Comparison of ENCODE assay signal across 9 cellular contexts in the genomic region with DNA sequence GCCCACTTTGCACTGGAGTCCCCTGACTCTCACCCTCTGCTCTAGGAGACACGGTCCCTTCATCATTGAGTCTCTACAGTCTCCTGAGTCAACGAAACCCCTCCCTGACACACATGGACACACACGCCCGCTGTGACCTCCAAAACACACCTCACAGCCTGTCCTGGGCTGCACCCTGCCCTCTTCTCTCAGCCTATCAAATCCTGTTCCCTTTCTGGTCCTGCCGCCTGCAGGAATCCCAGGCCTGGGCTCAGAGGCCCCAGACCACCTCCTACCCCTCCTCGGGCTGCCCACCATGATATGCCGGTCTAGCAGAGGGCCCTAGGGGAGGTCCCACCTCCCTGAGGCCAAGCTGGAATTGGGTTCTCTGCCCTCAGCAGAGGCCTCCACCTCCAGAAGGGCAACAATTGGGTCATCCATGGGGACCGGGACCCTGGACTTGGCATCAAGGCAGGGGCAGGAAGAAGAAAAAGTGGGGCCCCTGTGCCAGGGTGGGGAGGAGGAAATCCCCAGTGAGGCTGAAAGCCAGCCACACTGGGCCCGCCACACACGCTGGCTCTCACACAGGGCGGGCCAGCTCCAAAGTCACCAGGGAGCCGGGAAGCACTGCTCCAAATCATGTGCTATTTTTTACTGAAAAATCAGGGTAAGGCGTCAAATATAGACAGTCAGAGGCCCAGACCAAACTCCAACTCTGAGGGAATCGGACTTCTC. TPM values are rescaled to one million over a fixed set of nuclear protein-coding genes. Genes with fewer than 3 reads are reported as not detected.
DNase-seq lines count a peak whose midpoint lies in the region; ATAC-seq, FAIRE-seq and TF ChIP-seq lines count a peak whose summit lies in the region.
"Had no signal": no experiment of that assay in that cellular context is flagged by ENCODE, and none has a peak within 500 bp of the region (broad histone marks: within the 10 kb centered on the region; RNA-seq: fewer than 3 reads in every experiment).

No MANE protein-coding gene starts in this region.

- H3K4me3 ChIP-seq in GM12878 (peak overlapping the region; percentile 95), lung (peak overlapping the region; percentile 15), tibial artery (peak overlapping the region; percentile 74 to 84)

- H4K20me1 ChIP-seq in GM12878 (ENCODE audit: control insufficient read depth, insufficient read depth): peaks cover 6% of the 10 kb centered on the region

- H3K9me3 Mint-ChIP-seq in activated CD4-positive, alpha-beta T cell treated with anti-CD3 and anti-CD28 coated beads, Interleukin-2, amount 10 ng/mL, durations not matched to agents 24 days and 14 days: no peaks in the 10 kb centered on the region

- peak; percentile 9; the same call in 1 of the 2 replicates for TF ChIP-seq POLR2A in GM12878 (IDR thresholded peaks at IDR 0.05; ENCODE audit: low read depth, low read length)

- in situ Hi-C loops in GM12878 (cut with MboI): no loop called here

- H3K27me3 Mint-ChIP-seq in activated CD4-positive, alpha-beta T cell treated with anti-CD3 and anti-CD28 coated beads, Interleukin-2, amount 10 ng/mL, durations not matched to agents 24 days and 14 days: no peaks in the 10 kb centered on the region

- no peak for FAIRE-seq in GM12878 (lab: Jason Lieb, UNC)

- H3K4me2 ChIP-seq in GM12878 (ENCODE audit: control insufficient read depth, insufficient read depth): peak overlapping the region; percentile 96

- H3K9ac ChIP-seq in GM12878 (ENCODE audit: control insufficient read depth, insufficient read depth, low read length): peak overlapping the region; percentile 92

- no TSS peak for BruUV-seq in GM12878 (replicated peaks; lab: Mats Ljungman, UMichigan)

- H2AFZ ChIP-seq in GM12878 (ENCODE audit: control insufficient read depth, low read depth, low read length): no peak overlapping the region

- SMC1A ChIA-PET in GM12878 (lab: Charles Lee; ENCODE audit: uncharacterized antibody, unreplicated experiment): interaction anchor here (1.3 to 3.4 kb wide), 7 partner anchors 8 to 53 kb away, joined by 3 to 15 read pairs (median 5); partner anchors contain the start of gene PDK2

- 1% methylated on average over 14 of the region's 14 CpGs for WGBS in GM12878 (ENCODE audit: insufficient coverage, insufficient replicate concordance, low lambda C conversion rate, missing lambda C conversion rate)
- 38 to 47% methylated on average over 14 of the region's 14 CpGs for WGBS in lung, 2 donors

- H3K4me1 ChIP-seq in GM12878 (ENCODE audit: control insufficient read depth, insufficient read depth, low read length) (peaks cover 44% of the 10 kb centered on the region), lung (ENCODE audit: control insufficient read depth in 2 of 2, insufficient read depth in 2 of 2, low read length in 2 of 2) (peaks cover 11 to 22% of the 10 kb centered on the region in 2 donors), tibial artery (peaks cover 0 to 60% (median 38%) of the 10 kb centered on the region in 4 donors)

- CTCF ChIA-PET in GM12878 (lab: Yijun Ruan, JAX): interaction anchor here (0.7 to 9.3 kb wide), 10 partner anchors 8 to 53 kb away, joined by 3 to 99 read pairs (median 4); partner anchors contain the start of gene PDK2

- peak overlapping the region; percentile 96 for H3K27ac Mint-ChIP-seq in activated CD4-positive, alpha-beta T cell treated with anti-CD3 and anti-CD28 coated beads, Interleukin-2, amount 10 ng/mL, durations not matched to agents 24 days and 14 days

- peaks cover 59% of the 10 kb centered on the region for H3K4me1 Mint-ChIP-seq in activated CD4-positive, alpha-beta T cell treated with anti-CD3 and anti-CD28 coated beads, Interleukin-2, amount 10 ng/mL, durations not matched to agents 24 days and 14 days

- H3K9me3 ChIP-seq in GM12878 (replicated peaks; ENCODE audit: control insufficient read depth, insufficient read depth, low read length) (no peaks in the 10 kb centered on the region), lung (ENCODE audit: control insufficient read depth in 2 of 2, insufficient read depth in 1 of 2, low read length in 1 of 2) (no peaks in the 10 kb centered on the region), tibial artery (no peaks in the 10 kb centered on the region)

- H3K36me3 ChIP-seq in GM12878 (ENCODE audit: control insufficient read depth in 2 of 2, insufficient read depth in 2 of 2, low read length in 1 of 2) (peaks cover 22 to 30% of the 10 kb centered on the region in 2 experiments), lung (ENCODE audit: control insufficient read depth in 2 of 2, insufficient read depth in 2 of 2, low read length in 2 of 2) (peaks cover 0 to 40% of the 10 kb centered on the region in 2 donors), tibial artery (peaks cover 28 to 40% (median 33%) of the 10 kb centered on the region in 3 donors)

- TF ChIP-seq RAD21 in GM12878 (IDR thresholded peaks at IDR 0.05; ENCODE audit: insufficient read depth, low read depth, low read length): no peak

- H3K27ac ChIP-seq in GM12878 (ENCODE audit: control insufficient read depth, insufficient read depth) (peak overlapping the region; percentile 89), lung (ENCODE audit: low read depth in 1 of 2, low read length in 1 of 2) (peak overlapping the region; percentile 41 to 71), tibial artery (peak overlapping the region; percentile 91 to 93)

- peaks cover 90% of the 10 kb centered on the region for H3K79me2 ChIP-seq in GM12878 (ENCODE audit: control insufficient read depth, insufficient read depth, low read length)

- H3K36me3 Mint-ChIP-seq in activated CD4-positive, alpha-beta T cell treated with anti-CD3 and anti-CD28 coated beads, Interleukin-2, amount 10 ng/mL, durations not matched to agents 24 days and 14 days (ENCODE audit: low read depth): peaks cover 50% of the 10 kb centered on the region

- POLR2A ChIA-PET in GM12878 (lab: Charles Lee): interaction anchor here (0.5 to 2.5 kb wide), 8 partner anchors 8 to 570 kb away, joined by 3 to 7 read pairs (median 4); no protein-coding TSS in a partner anchor

- H3K27me3 ChIP-seq in GM12878 (replicated peaks in 1 of 2; ENCODE audit: control insufficient read depth in 2 of 2, insufficient read depth in 2 of 2, low read length in 1 of 2) (no peaks in the 10 kb centered on the region), lung (ENCODE audit: control insufficient read depth, insufficient read depth) (no peaks in the 10 kb centered on the region), tibial artery (no peaks in the 10 kb centered on the region)

- no peak for TF ChIP-seq CTCF in GM12878 (IDR thresholded peaks at IDR 0.05 in 2 of 3, conservative IDR thresholded peaks at IDR 0.05 in 1 of 3; ENCODE audit: control insufficient read depth in 2 of 3, extremely low read depth in 1 of 3, insufficient read depth in 1 of 3, low read depth in 3 of 3, low read length in 3 of 3)
- no peak for TF ChIP-seq CTCF in lung (IDR thresholded peaks at IDR 0.05; ENCODE audit: control extremely low read depth, extremely low read depth)
- TF ChIP-seq CTCF in tibial artery (IDR thresholded peaks at IDR 0.05): no peak

- intact Hi-C loops in activated CD4-positive, alpha-beta T cell treated with anti-CD3 and anti-CD28 coated beads, Interleukin-2, amount 10 ng/mL, durations not matched to agents 24 days and 14 days (cut with micrococcal nuclease): no loop called here
- intact Hi-C loops in GM12878 (cut with micrococcal nuclease; ENCODE audit: unreplicated experiment): loop anchor here (5.0 kb wide), 1 partner anchor 50 kb away; the partner anchor contains the start of gene PDK2
- intact Hi-C loops in tibial artery (cut with DNase I; ENCODE audit: low total_unique reads): no loop called here

- peak overlapping the region; percentile 92 for H3K4me3 Mint-ChIP-seq in activated CD4-positive, alpha-beta T cell treated with anti-CD3 and anti-CD28 coated beads, Interleukin-2, amount 10 ng/mL, durations not matched to agents 24 days and 14 days

- DNase-seq in activated CD4-positive, alpha-beta T cell treated with anti-CD3 and anti-CD28 coated beads, Interleukin-2, amount 10 ng/mL, durations not matched to agents 24 days and 14 days: no peak
- DNase-seq in activated CD4-positive, alpha-beta T cell treated with anti-CD3 and anti-CD28 coated beads for 48 hours: no peak
- DNase-seq in GM12878 (ENCODE audit: low read depth, low spot score): no peak
- no peak for DNase-seq in lung (ENCODE audit: low spot score)
- peak; percentile 71 to 89 for DNase-seq in tibial artery
- no peak for DNase-seq in NCI-H1417 treated with DMSO at 0.1 percent for 48 hours (lab: John Stamatoyannopoulos, UW)
- DNase-seq in stimulated activated CD4-positive, alpha-beta T cell treated with anti-CD3 and anti-CD28 coated beads, Interleukin-4, amount 100 ng/mL, for 24 hours: no peak
- DNase-seq: AML-193 had no signal

- ATAC-seq in GM12878: 0 out of 3 replicates have a peak, but pooled peaks have one; percentile 2
- no peak for ATAC-seq in lung (ENCODE audit: insufficient read depth, low FRiP score)
- no peak for ATAC-seq in HG03196 (IDR thresholded peaks at IDR 0.05; ENCODE audit: unreplicated experiment)

- RAD21 ChIA-PET in GM12878 (lab: Charles Lee; ENCODE audit: unreplicated experiment): interaction anchor here (0.7 to 2.9 kb wide), 6 partner anchors 11 to 51 kb away, joined by 3 to 19 read pairs (median 4); partner anchors contain the start of gene SGCA

- TF ChIP-seq EP300 in GM12878 (IDR thresholded peaks at IDR 0.05; ENCODE audit: borderline replicate concordance in 1 of 2, control insufficient read depth in 1 of 2, low read depth in 2 of 2, low read length in 2 of 2): no peak

RNA-seq across cellular contexts. Expression of gene PPP1R9B, which starts 3.4 kb away (rescaled TPM):
- total RNA-seq in activated CD4-positive, alpha-beta T cell treated with anti-CD3 and anti-CD28 coated beads, Interleukin-2, amount 10 ng/mL, durations not matched to agents 24 days and 14 days: 90.1 and 91.3 TPM in 2 replicates
- total RNA-seq in GM12878 (2013; cell fraction: nucleolus; rRNA removed): 55.7 and 68.4 TPM in 2 replicates
- total RNA-seq in GM12878 (2014; rRNA removed) (59.9 and 62.9 TPM in 2 replicates), GM12878 (2014; rRNA removed; fragmentation: Illumina TruSeq; extraction: Trizol) (35.9 and 39.6 TPM in 2 replicates), GM12878 (2021) (103 and 107 TPM in 2 replicates), lung (10 to 100 TPM; 31.7 to 77.4 TPM)
- polyA plus RNA-seq in GM12878 (2011; ENCODE audit: low read depth): 21.7 TPM
- polyA plus RNA-seq in GM12878 (2011; rRNA removed) (30.2 and 44.4 TPM in 2 replicates), GM12878 (2014; fragmentation: Illumina TruSeq; extraction: Trizol) (17.9 and 35.4 TPM in 2 replicates), GM12878 (2014; fragmentation: Nextera tagmentation; extraction: Ambion mirVana) (under 1 TPM; 0.20 to 0.45 TPM), GM12878 (2014; rRNA removed) (52.0 and 58.7 TPM in 2 replicates), GM12878 (2016; fragmentation: Nextera tagmentation; extraction: Ambion mirVana) (1 to 10 TPM; 1.8 to 2.3 TPM), lung (10 to 100 TPM; 38.1 to 61.5 TPM)
- polyA plus RNA-seq in GM12878 (2011; cell fraction: cytosol; rRNA removed): 39.3 and 43.6 TPM in 2 replicates
- 75.0 and 144 TPM in 2 replicates for polyA plus RNA-seq in GM12878 (2011; cell fraction: nucleus; rRNA removed)
- polyA plus RNA-seq in GM12878 (2012): 54.8 and 64.1 TPM in 2 replicates
- polyA minus RNA-seq in GM12878 (2011; rRNA and poly(A)+ RNA removed): 38.4 and 59.7 TPM in 2 replicates
- 36.3 and 36.8 TPM in 2 replicates for polyA minus RNA-seq in GM12878 (2011; cell fraction: cytosol; rRNA and poly(A)+ RNA removed)
- 12.3 and 46.2 TPM in 2 replicates for polyA minus RNA-seq in GM12878 (2011; cell fraction: nucleus; rRNA and poly(A)+ RNA removed)

RNA-seq across cellular contexts. Expression of gene SAMD14, which starts 17.1 kb away (rescaled TPM):
- total RNA-seq in activated CD4-positive, alpha-beta T cell treated with anti-CD3 and anti-CD28 coated beads, Interleukin-2, amount 10 ng/mL, durations not matched to agents 24 days and 14 days: 1.0 and 1.2 TPM in 2 replicates
- 2.6 and 4.3 TPM in 2 replicates for total RNA-seq in GM12878 (2013; cell fraction: nucleolus; rRNA removed)
- total RNA-seq in GM12878 (2014; rRNA removed) (0.17 and 0.22 TPM in 2 replicates), GM12878 (2014; rRNA removed; fragmentation: Illumina TruSeq; extraction: Trizol) (0.22 and 0.74 TPM in 2 replicates), GM12878 (2021) (1.3 and 1.7 TPM in 2 replicates), lung (1 to 10 TPM; 3.3 to 4.4 TPM)
- polyA plus RNA-seq in GM12878 (2011; ENCODE audit: low read depth): 0.58 TPM
- polyA plus RNA-seq in GM12878 (2011; rRNA removed) (0.32 and 1.3 TPM in 2 replicates), GM12878 (2014; fragmentation: Illumina TruSeq; extraction: Trizol) (0.19 and 0.25 TPM in 2 replicates), GM12878 (2014; fragmentation: Nextera tagmentation; extraction: Ambion mirVana) (not detected), GM12878 (2014; rRNA removed) (0.51 and 1.4 TPM in 2 replicates), GM12878 (2016; fragmentation: Nextera tagmentation; extraction: Ambion mirVana) (under 1 TPM in 1 of 2 experiments, not detected in 1; 0.06 TPM), lung (1 to 10 TPM; 3.9 to 6.2 TPM)
- 0.51 and 1.2 TPM in 2 replicates for polyA plus RNA-seq in GM12878 (2011; cell fraction: cytosol; rRNA removed)
- 8.0 and 8.3 TPM in 2 replicates for polyA plus RNA-seq in GM12878 (2011; cell fraction: nucleus; rRNA removed)
- 0.45 and 0.66 TPM in 2 replicates for polyA plus RNA-seq in GM12878 (2012)
- polyA minus RNA-seq in GM12878 (2011; rRNA and poly(A)+ RNA removed): 0.59 and 2.0 TPM in 2 replicates
- polyA minus RNA-seq in GM12878 (2011; cell fraction: cytosol; rRNA and poly(A)+ RNA removed): 0.73 TPM in 1 of 2 replicates, not detected in the other
- 1.1 and 1.8 TPM in 2 replicates for polyA minus RNA-seq in GM12878 (2011; cell fraction: nucleus; rRNA and poly(A)+ RNA removed)

RNA-seq across cellular contexts. Expression of gene SGCA, which starts 18.7 kb away (rescaled TPM):
- total RNA-seq in activated CD4-positive, alpha-beta T cell treated with anti-CD3 and anti-CD28 coated beads, Interleukin-2, amount 10 ng/mL, durations not matched to agents 24 days and 14 days: 0.30 TPM in 1 of 2 replicates, not detected in the other
- total RNA-seq in GM12878 (2013; cell fraction: nucleolus; rRNA removed): 1.9 and 2.9 TPM in 2 replicates
- total RNA-seq in GM12878 (2014; rRNA removed) (0.11 and 0.68 TPM in 2 replicates), GM12878 (2014; rRNA removed; fragmentation: Illumina TruSeq; extraction: Trizol) (0.27 TPM in 1 of 2 replicates, not detected in the other), GM12878 (2021) (0.51 and 0.56 TPM in 2 replicates), lung (10 to 100 TPM in 1 of 2 donors, 1 to 10 TPM in 1; 5.0 to 18.2 TPM)
- polyA plus RNA-seq in GM12878 (2011; ENCODE audit: low read depth): 0.52 TPM
- polyA plus RNA-seq in GM12878 (2011; rRNA removed) (0.24 and 0.81 TPM in 2 replicates), GM12878 (2014; fragmentation: Illumina TruSeq; extraction: Trizol) (0.24 TPM in 1 of 2 replicates, not detected in the other), GM12878 (2014; fragmentation: Nextera tagmentation; extraction: Ambion mirVana) (under 1 TPM in 1 of 2 experiments, not detected in 1; 0.13 TPM), GM12878 (2014; rRNA removed) (0.25 and 2.2 TPM in 2 replicates), GM12878 (2016; fragmentation: Nextera tagmentation; extraction: Ambion mirVana) (under 1 TPM in 1 of 2 experiments, not detected in 1; 0.50 TPM), lung (10 to 100 TPM in 1 of 2 donors, 1 to 10 TPM in 1; 9.7 to 19.4 TPM)
- polyA plus RNA-seq in GM12878 (2011; cell fraction: cytosol; rRNA removed): 0.54 and 1.2 TPM in 2 replicates
- polyA plus RNA-seq in GM12878 (2011; cell fraction: nucleus; rRNA removed): 3.6 and 4.5 TPM in 2 replicates
- polyA plus RNA-seq in GM12878 (2012): 1.2 and 1.9 TPM in 2 replicates
- 0.29 and 1.1 TPM in 2 replicates for polyA minus RNA-seq in GM12878 (2011; rRNA and poly(A)+ RNA removed)
- polyA minus RNA-seq in GM12878 (2011; cell fraction: cytosol; rRNA and poly(A)+ RNA removed): not detected in 2 replicates
- polyA minus RNA-seq in GM12878 (2011; cell fraction: nucleus; rRNA and poly(A)+ RNA removed): 0.36 TPM in 1 of 2 replicates, not detected in the other

RNA-seq across cellular contexts. Expression of gene PDK2, which starts 51.9 kb away (rescaled TPM):
- total RNA-seq in activated CD4-positive, alpha-beta T cell treated with anti-CD3 and anti-CD28 coated beads, Interleukin-2, amount 10 ng/mL, durations not matched to agents 24 days and 14 days: 10.9 and 11.8 TPM in 2 replicates
- total RNA-seq in GM12878 (2013; cell fraction: nucleolus; rRNA removed): 16.9 and 18.0 TPM in 2 replicates
- 9.7 and 12.3 TPM in 2 replicates for total RNA-seq in GM12878 (2014; rRNA removed)
- total RNA-seq in GM12878 (2014; rRNA removed; fragmentation: Illumina TruSeq; extraction: Trizol): 6.5 and 8.6 TPM in 2 replicates
- 14.2 and 16.1 TPM in 2 replicates for total RNA-seq in GM12878 (2021)
- 4.5 TPM for polyA plus RNA-seq in GM12878 (2011; ENCODE audit: low read depth)
- 8.8 and 22.6 TPM in 2 replicates for polyA plus RNA-seq in GM12878 (2011; rRNA removed)
- 33.3 and 38.8 TPM in 2 replicates for polyA plus RNA-seq in GM12878 (2011; cell fraction: cytosol; rRNA removed)
- 92.2 and 108 TPM in 2 replicates for polyA plus RNA-seq in GM12878 (2011; cell fraction: nucleus; rRNA removed)
- 9.1 and 10.7 TPM in 2 replicates for polyA plus RNA-seq in GM12878 (2012)
- 9.8 and 12.3 TPM in 2 replicates for polyA plus RNA-seq in GM12878 (2014; fragmentation: Illumina TruSeq; extraction: Trizol)
- polyA plus RNA-seq in GM12878 (2014; fragmentation: Nextera tagmentation; extraction: Ambion mirVana): 1 to 10 TPM in 1 of 2 experiments, under 1 TPM in 1; 0.98 to 1.2 TPM
- 9.6 and 16.0 TPM in 2 replicates for polyA plus RNA-seq in GM12878 (2014; rRNA removed)
- polyA plus RNA-seq in GM12878 (2016; fragmentation: Nextera tagmentation; extraction: Ambion mirVana): 10 to 100 TPM; 17.5 to 20.2 TPM
- 22.7 and 37.5 TPM in 2 replicates for polyA minus RNA-seq in GM12878 (2011; rRNA and poly(A)+ RNA removed)
- polyA minus RNA-seq in GM12878 (2011; cell fraction: cytosol; rRNA and poly(A)+ RNA removed): 9.5 and 15.8 TPM in 2 replicates
- 16.0 and 35.1 TPM in 2 replicates for polyA minus RNA-seq in GM12878 (2011; cell fraction: nucleus; rRNA and poly(A)+ RNA removed)
- total RNA-seq in lung: 10 to 100 TPM; 23.2 to 27.8 TPM
- 10 to 100 TPM in 1 of 2 donors, 1 to 10 TPM in 1; 10.0 to 15.7 TPM for polyA plus RNA-seq in lung

RNA-seq across cellular contexts. Expression of gene COL1A1, which starts 54.3 kb away (rescaled TPM):
- 1.6 and 2.0 TPM in 2 replicates for total RNA-seq in activated CD4-positive, alpha-beta T cell treated with anti-CD3 and anti-CD28 coated beads, Interleukin-2, amount 10 ng/mL, durations not matched to agents 24 days and 14 days
- 43.7 and 49.7 TPM in 2 replicates for total RNA-seq in GM12878 (2013; cell fraction: nucleolus; rRNA removed)
- total RNA-seq in GM12878 (2014; rRNA removed) (0.79 and 1.1 TPM in 2 replicates), GM12878 (2014; rRNA removed; fragmentation: Illumina TruSeq; extraction: Trizol) (0.55 and 1.2 TPM in 2 replicates), GM12878 (2021) (6.1 and 7.7 TPM in 2 replicates), lung (1,000 to 10,000 TPM in 1 of 2 donors, 100 to 1,000 TPM in 1; 443 to 1,330 TPM)
- 1.5 TPM for polyA plus RNA-seq in GM12878 (2011; ENCODE audit: low read depth)
- polyA plus RNA-seq in GM12878 (2011; rRNA removed) (1.9 and 2.9 TPM in 2 replicates), GM12878 (2014; fragmentation: Illumina TruSeq; extraction: Trizol) (0.54 and 1.9 TPM in 2 replicates), GM12878 (2014; fragmentation: Nextera tagmentation; extraction: Ambion mirVana) (under 1 TPM; 0.18 to 0.32 TPM), GM12878 (2014; rRNA removed) (3.5 and 3.9 TPM in 2 replicates), GM12878 (2016; fragmentation: Nextera tagmentation; extraction: Ambion mirVana) (1 to 10 TPM; 2.7 to 4.3 TPM), lung (100 to 1,000 TPM in 1 of 2 donors, 10 to 100 TPM in 1; 30.5 to 122 TPM)
- 2.8 TPM in 2 replicates for polyA plus RNA-seq in GM12878 (2011; cell fraction: cytosol; rRNA removed)
- polyA plus RNA-seq in GM12878 (2011; cell fraction: nucleus; rRNA removed): 67.6 and 84.9 TPM in 2 replicates
- 2.7 and 4.3 TPM in 2 replicates for polyA plus RNA-seq in GM12878 (2012)
- polyA minus RNA-seq in GM12878 (2011; rRNA and poly(A)+ RNA removed): 4.6 and 8.9 TPM in 2 replicates
- polyA minus RNA-seq in GM12878 (2011; cell fraction: cytosol; rRNA and poly(A)+ RNA removed): 2.3 and 2.5 TPM in 2 replicates
- 24.8 and 32.3 TPM in 2 replicates for polyA minus RNA-seq in GM12878 (2011; cell fraction: nucleus; rRNA and poly(A)+ RNA removed)

Comparison
In these comparisons a context has a peak if more than half of its experiments do, and no peak if none do; other contexts are left out.
1. DNase-seq: peak in tibial artery (2 of 2); none in activated CD4-positive, alpha-beta T cell treated with anti-CD3 and anti-CD28 coated beads, Interleukin-2, amount 10 ng/mL, durations not matched to agents 24 days and 14 days (single experiment), activated CD4-positive, alpha-beta T cell treated with anti-CD3 and anti-CD28 coated beads for 48 hours (single experiment), GM12878 (single experiment), lung (single experiment), NCI-H1417 treated with DMSO at 0.1 percent for 48 hours (single experiment) and stimulated activated CD4-positive, alpha-beta T cell treated with anti-CD3 and anti-CD28 coated beads, Interleukin-4, amount 100 ng/mL, for 24 hours (single experiment).
2. H3K4me3 ChIP-seq: peak in every context shown above with its lines; median percentile 95 in GM12878; 79 in tibial artery; 15 in lung.
3. Peak in every context shown above with its lines, with median percentiles within 50 percentile points of each other: H3K27ac ChIP-seq.